Comparison of ENCODE assay signal across 9 cellular contexts in genomic region chr7:129494041-129494440, GRCh38. TPM values are rescaled to one million over a fixed set of nuclear protein-coding genes. Genes with fewer than 3 reads are reported as not detected.
DNase-seq lines count a peak whose midpoint lies in the region; ATAC-seq and TF ChIP-seq lines count a peak whose summit lies in the region.
"Had no signal": no experiment of that assay in that cellular context is flagged by ENCODE, and none has a peak within 500 bp of the region (broad histone marks: within the 10 kb centered on the region; RNA-seq: fewer than 3 reads in every experiment).

No MANE protein-coding gene starts in this region.

- ATAC-seq in HG03175 (IDR thresholded peaks at IDR 0.05; ENCODE audit: unreplicated experiment), result peak; percentile 76

- H3K36me3 ChIP-seq in breast epithelium (no peaks in the 10 kb centered on the region), brain microvascular endothelial cell (replicated peaks) (no peaks in the 10 kb centered on the region), endodermal cell (ENCODE audit: control insufficient read depth, insufficient read depth, low read length) (no peaks in the 10 kb centered on the region)

- CTCF ChIA-PET in MCF 10A (lab: Yijun Ruan, JAX), result interaction anchor here (0.6 to 2.0 kb wide), 4 partner anchors 9 to 150 kb away, joined by 3 to 5 read pairs (median 4); no protein-coding TSS in a partner anchor

- no peak overlapping the region for H3K4me3 ChIP-seq in breast epithelium
- H3K4me3 ChIP-seq in brain microvascular endothelial cell (ENCODE audit: low read depth, low read length), result no peak overlapping the region
- H3K4me3 ChIP-seq in endodermal cell (ENCODE audit: low read length), result no peak overlapping the region

- TF ChIP-seq CTCF in MCF 10A (IDR thresholded peaks at IDR 0.05; ENCODE audit: unreplicated experiment) (no peak), breast epithelium (IDR thresholded peaks at IDR 0.05) (no peak), brain microvascular endothelial cell (IDR thresholded peaks at IDR 0.05; ENCODE audit: low read depth, low read length, missing control alignments) (no peak), type B pancreatic cell (conservative IDR thresholded peaks at IDR 0.05) (no peak), endodermal cell (conservative IDR thresholded peaks at IDR 0.05) (no peak)

- 90 to 100% methylated on average over 4 to 5 of the region's 5 CpGs for WGBS in endodermal cell (ENCODE audit: insufficient coverage in 1 of 2, insufficient read length in 1 of 2), 2 experiments

- H3K27ac Mint-ChIP-seq in MCF 10A (ENCODE audit: low read depth, unreplicated experiment), result peak overlapping the region; percentile 89
- H3K27ac Mint-ChIP-seq in type B pancreatic cell, result no peak overlapping the region
- no peak overlapping the region for H3K27ac Mint-ChIP-seq in endodermal cell

- H3K9me3 ChIP-seq in breast epithelium (no peaks in the 10 kb centered on the region), endodermal cell (ENCODE audit: control insufficient read depth, low read length) (no peaks in the 10 kb centered on the region)

- H3K9me3 Mint-ChIP-seq in MCF 10A (ENCODE audit: unreplicated experiment) (no peaks in the 10 kb centered on the region), type B pancreatic cell (no peaks in the 10 kb centered on the region), endodermal cell (no peaks in the 10 kb centered on the region)

- BruUV-seq in MCF 10A (replicated peaks; lab: Mats Ljungman, UMichigan), result no TSS peak

- H3K4me1 ChIP-seq in breast epithelium (no peaks in the 10 kb centered on the region), endodermal cell (ENCODE audit: control insufficient read depth, insufficient read depth, low read length) (no peaks in the 10 kb centered on the region)

- peak; percentile 61 for DNase-seq in MCF 10A (ENCODE audit: unreplicated experiment)
- DNase-seq in breast epithelium (ENCODE audit: low spot score in 2 of 2), result no peak
- DNase-seq in brain microvascular endothelial cell, result peak; percentile 81
- DNase-seq in type B pancreatic cell (ENCODE audit: extremely low spot score, unreplicated experiment), result peak; percentile 16
- DNase-seq in SW480 (ENCODE audit: low spot score), result no peak
- no peak for DNase-seq in endodermal cell
- no peak for DNase-seq in NCI-H2107 treated with DMSO at 0.1 percent for 48 hours (lab: John Stamatoyannopoulos, UW; ENCODE audit: unreplicated experiment)
- DNase-seq: NK-92 treated with Interleukin-12 subunit alpha and Interleukin-12 subunit beta, amount 100 ng/mL, for 24 hours had no signal

- no peak overlapping the region for H3K9ac ChIP-seq in endodermal cell (ENCODE audit: extremely low read depth, low read length, poor library complexity, severe bottlenecking)

- peaks cover 12% of the 10 kb centered on the region for H3K36me3 Mint-ChIP-seq in MCF 10A (ENCODE audit: insufficient read depth, unreplicated experiment)
- H3K36me3 Mint-ChIP-seq in type B pancreatic cell, result no peaks in the 10 kb centered on the region
- H3K36me3 Mint-ChIP-seq in endodermal cell (ENCODE audit: low read depth), result no peaks in the 10 kb centered on the region

- H3K27me3 ChIP-seq in breast epithelium, result no peaks in the 10 kb centered on the region
- H3K27me3 ChIP-seq in brain microvascular endothelial cell (replicated peaks), result no peaks in the 10 kb centered on the region
- H3K27me3 ChIP-seq in endodermal cell (ENCODE audit: control insufficient read depth, insufficient read depth, low read length, poor library complexity, severe bottlenecking), result no peaks in the 10 kb centered on the region

- no peaks in the 10 kb centered on the region for H3K27me3 Mint-ChIP-seq in MCF 10A (ENCODE audit: insufficient read depth, unreplicated experiment)
- peaks cover 3% of the 10 kb centered on the region for H3K27me3 Mint-ChIP-seq in type B pancreatic cell
- peaks cover 2% of the 10 kb centered on the region for H3K27me3 Mint-ChIP-seq in endodermal cell (ENCODE audit: insufficient read depth)

- in situ Hi-C loops in brain microvascular endothelial cell (cut with HindIII; ENCODE audit: low pct_ligation_motif_present, low sequenced_read_pairs), result no loop called here

- no peak for TF ChIP-seq POLR2A in breast epithelium (IDR thresholded peaks at IDR 0.05)

- H3K27ac ChIP-seq in breast epithelium (no peak overlapping the region), brain microvascular endothelial cell (peak overlapping the region; percentile 75), endodermal cell (ENCODE audit: low read depth, low read length) (no peak overlapping the region)

- POLR2A ChIA-PET in MCF 10A (lab: Yijun Ruan, JAX), result interaction anchor here (0.7 to 1.1 kb wide), 3 partner anchors 112 to 455 kb away, joined by 3 to 6 read pairs (median 3); partner anchors contain the start of gene NRF1

- intact Hi-C loops in MCF 10A (cut with micrococcal nuclease) (loop anchor here (5.0 kb wide), 3 partner anchors 118 to 518 kb away; partner anchors contain the start of gene NRF1), breast epithelium (cut with DNase I; ENCODE audit: low total_unique reads) (no loop called here)

- H3K4me1 Mint-ChIP-seq in MCF 10A (ENCODE audit: insufficient read depth, unreplicated experiment) (no peaks in the 10 kb centered on the region), type B pancreatic cell (ENCODE audit: unreplicated experiment) (no peaks in the 10 kb centered on the region), endodermal cell (peaks cover 4% of the 10 kb centered on the region)

- H3K4me3 Mint-ChIP-seq in MCF 10A (ENCODE audit: unreplicated experiment) (no peak overlapping the region), type B pancreatic cell (no peak overlapping the region), endodermal cell (no peak overlapping the region)

RNA-seq across cellular contexts. Expression of gene SMKR1, which starts 8.3 kb away (rescaled TPM):
- total RNA-seq in MCF 10A (2022) (12.4 and 17.1 TPM in 2 replicates), breast epithelium (not detected), type B pancreatic cell (ENCODE audit: low replicate concordance) (1.5 TPM in 1 of 2 replicates, not detected in the other), endodermal cell (under 1 TPM; 0.55 to 0.97 TPM)
- polyA plus RNA-seq in endodermal cell (2013, experiment 1 of 2), result 0.71 TPM
- 0.87 TPM for polyA plus RNA-seq in endodermal cell (2013, experiment 2 of 2)

RNA-seq across cellular contexts. Expression of gene STRIP2, which starts 59.8 kb away (rescaled TPM):
- total RNA-seq in MCF 10A (2022), result 6.3 and 18.3 TPM in 2 replicates
- 1 to 10 TPM in 2 of 3 donors, under 1 TPM in 1; under 0.01 to 1.9 (median 1.8) TPM for total RNA-seq in breast epithelium
- 1.00 and 8.7 TPM in 2 replicates for total RNA-seq in type B pancreatic cell (ENCODE audit: low replicate concordance)
- 10 to 100 TPM; 11.7 to 15.8 TPM for total RNA-seq in endodermal cell
- polyA plus RNA-seq in endodermal cell (2013, experiment 1 of 2), result 6.1 TPM
- polyA plus RNA-seq in endodermal cell (2013, experiment 2 of 2), result 4.4 TPM

Comparison
In these comparisons a context has a peak if more than half of its experiments do, and no peak if none do; other contexts are left out.
1. DNase-seq: peak in MCF 10A (single experiment), brain microvascular endothelial cell (single experiment) and type B pancreatic cell (single experiment); none in breast epithelium (0 of 2), SW480 (single experiment), endodermal cell (single experiment) and NCI-H2107 treated with DMSO at 0.1 percent for 48 hours (single experiment).